ENCODE assay signal across 9 cellular contexts in the genomic region with DNA sequence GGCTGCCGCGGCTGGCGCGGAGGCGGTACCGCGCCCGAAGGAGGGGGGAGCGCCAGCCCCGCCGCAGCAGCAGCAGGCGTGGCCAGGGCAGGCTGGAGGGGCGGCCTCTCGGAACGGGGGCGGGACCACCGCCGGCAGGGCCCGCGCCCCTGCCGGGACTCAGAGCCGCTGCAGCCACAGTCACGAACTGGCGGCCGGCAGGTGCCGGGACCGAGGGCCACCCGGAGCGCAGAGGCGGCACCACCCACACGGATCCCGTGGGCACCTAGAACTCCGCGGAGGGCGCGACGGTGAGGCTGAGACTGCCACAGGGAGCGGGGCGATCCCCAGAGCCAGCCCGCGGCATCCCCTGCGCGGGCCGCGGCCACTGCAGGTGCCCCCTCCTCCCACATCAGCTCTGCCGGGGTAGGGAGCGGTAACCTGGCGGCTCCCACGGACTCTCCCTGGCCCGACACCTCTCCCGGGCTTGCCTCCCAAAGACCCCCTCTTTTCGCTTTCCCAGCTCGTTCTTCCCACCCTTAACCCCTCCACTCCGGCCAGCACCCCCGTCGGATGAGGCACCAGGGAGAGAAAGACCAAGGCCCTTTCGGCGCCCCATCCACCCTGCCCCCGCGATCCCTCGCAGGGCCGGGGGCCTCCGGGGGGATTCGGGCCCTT. TPM values are rescaled to one million over a fixed set of nuclear protein-coding genes. Genes with fewer than 3 reads are reported as not detected.
DNase-seq lines count a peak whose midpoint lies in the region; ATAC-seq, FAIRE-seq and TF ChIP-seq lines count a peak whose summit lies in the region.
"Had no signal": no experiment of that assay in that cellular context is flagged by ENCODE, and none has a peak within 500 bp of the region (broad histone marks: within the 10 kb centered on the region; RNA-seq: fewer than 3 reads in every experiment).

TSS of gene VWA5B2 (plus strand) at position 162 of the 657 bp plus-strand sequence. CDS start 944 bp downstream, outside the sequence.

- H3K36me3 ChIP-seq in KMS-11 (ENCODE audit: insufficient read depth): no peaks in the 10 kb centered on the region

- H3K27ac ChIP-seq in KMS-11: no peak within 1 kb of the TSS
- no peak within 1 kb of the TSS for H3K27ac ChIP-seq in right cardiac atrium (ENCODE audit: low read length)

- peak; percentile 96 for DNase-seq in D721Med (ENCODE audit: insufficient read length, low spot score)
- peak; percentile 64 for DNase-seq in SK-MEL-5 (ENCODE audit: low read depth, low spot score)
- DNase-seq in activated naive CD4-positive, alpha-beta T cell treated with anti-CD3 and anti-CD28 coated beads, Interleukin-2, amount 50 U/mL, for 72 hours (ENCODE audit: low spot score in 2 of 2): peak in 1 of 2 donors; percentile 69
- peak; percentile 70 to 87 (median 86) for DNase-seq in right cardiac atrium
- no peak for DNase-seq in retinal pigment epithelial cell (ENCODE audit: low read depth)

- H3K4me3 ChIP-seq in KMS-11 (IDR thresholded peaks at IDR 0.05; ENCODE audit: insufficient read depth, low read depth, low read length) (peak within 1 kb of the TSS; percentile 24), right cardiac atrium (ENCODE audit: low read length) (peak within 1 kb of the TSS; percentile 50), retinal pigment epithelial cell (ENCODE audit: low read length) (peak within 1 kb of the TSS; percentile 29)

- TF ChIP-seq CTCF in D721Med (IDR thresholded peaks at IDR 0.05; ENCODE audit: insufficient read depth, missing control alignments) (no peak), KMS-11 (conservative IDR thresholded peaks at IDR 0.05; ENCODE audit: low read depth, low read length) (no peak), retinal pigment epithelial cell (conservative IDR thresholded peaks at IDR 0.05; ENCODE audit: low read depth, low read length) (no peak)

- H3K9ac ChIP-seq in KMS-11: no peak within 1 kb of the TSS

- no peak for FAIRE-seq in D721Med (lab: Jason Lieb, UNC)
- FAIRE-seq: TTC549 had no signal

- H2AFZ ChIP-seq in KMS-11 (ENCODE audit: low read depth): peak within 1 kb of the TSS; percentile 88

- H3K4me2 ChIP-seq in KMS-11: peak within 1 kb of the TSS; percentile 94

- ATAC-seq in GM21528 (IDR thresholded peaks at IDR 0.05; ENCODE audit: low FRiP score, unreplicated experiment) (peak; percentile 77), right cardiac atrium (peak; percentile 94 to 96), GM18873 (IDR thresholded peaks at IDR 0.05; ENCODE audit: low FRiP score, unreplicated experiment) (no peak)
- ATAC-seq in activated naive CD4-positive, alpha-beta T cell treated with anti-CD3 and anti-CD28 coated beads, Interleukin-2, amount 50 U/mL, for 72 hours: peak; percentile 67 to 92

- peaks cover 0 to 8% of the 10 kb centered on the region in 2 donors for H3K36me3 Mint-ChIP-seq in activated naive CD4-positive, alpha-beta T cell treated with anti-CD3 and anti-CD28 coated beads, Interleukin-2, amount 50 U/mL, for 72 hours

- H4K20me1 ChIP-seq in KMS-11 (ENCODE audit: insufficient read depth): no peaks in the 10 kb centered on the region

- H3K27ac Mint-ChIP-seq in activated naive CD4-positive, alpha-beta T cell treated with anti-CD3 and anti-CD28 coated beads, Interleukin-2, amount 50 U/mL, for 72 hours: no peak within 1 kb of the TSS

- H3K79me2 ChIP-seq in KMS-11 (ENCODE audit: insufficient read depth, low read depth): no peaks in the 10 kb centered on the region

- no peaks in the 10 kb centered on the region for H3K9me3 ChIP-seq in right cardiac atrium (ENCODE audit: control insufficient read depth, low read length)

- no peaks in the 10 kb centered on the region for H3K9me3 Mint-ChIP-seq in activated naive CD4-positive, alpha-beta T cell treated with anti-CD3 and anti-CD28 coated beads, Interleukin-2, amount 50 U/mL, for 72 hours

- WGBS in right cardiac atrium: under 1% methylated on average over 64 of the region's 64 CpGs

- H3K4me1 ChIP-seq in KMS-11 (ENCODE audit: low read depth, poor library complexity, severe bottlenecking): no peaks in the 10 kb centered on the region
- H3K4me1 ChIP-seq in right cardiac atrium (ENCODE audit: control insufficient read depth, insufficient read depth, low read length): no peaks in the 10 kb centered on the region

- peaks cover 35% of the 10 kb centered on the region for H3K27me3 ChIP-seq in KMS-11 (ENCODE audit: insufficient read depth, low read depth)
- H3K27me3 ChIP-seq in right cardiac atrium (ENCODE audit: control insufficient read depth, insufficient read depth): no peaks in the 10 kb centered on the region

- in situ Hi-C loops in SK-MEL-5 (cut with HindIII; ENCODE audit: low pct_unique_long_range_greater_than_20kb, low sequenced_read_pairs): no loop called here

- intact Hi-C loops in right cardiac atrium (cut with DNase I): loop anchor here in 2 of 4 donors (5.0 to 10.0 kb wide), 3 partner anchors 58 to 85 kb away; partner anchors contain the start of gene PSMD2 (in 1 of the 2)

RNA-seq across cellular contexts. Expression of gene VWA5B2, which starts in this region (rescaled TPM):
- total RNA-seq in SK-MEL-5 (2014; rRNA removed; shearing (Covaris generic)): not detected in 2 replicates
- 0.20 TPM in 1 of 2 replicates, not detected in the other for polyA plus RNA-seq in SK-MEL-5 (2015; cell fraction: cytosol; rRNA removed)
- polyA plus RNA-seq in SK-MEL-5 (2015; cell fraction: nucleus; rRNA removed): 2.0 TPM in 1 of 2 replicates, not detected in the other
- total RNA-seq in activated naive CD4-positive, alpha-beta T cell treated with anti-CD3 and anti-CD28 coated beads, Interleukin-2, amount 50 U/mL, for 72 hours: not detected
- not detected for total RNA-seq in right cardiac atrium
- polyA plus RNA-seq in right cardiac atrium: 0.07 TPM

Comparison
In these comparisons a context has a peak if more than half of its experiments do, and no peak if none do; other contexts are left out.
1. Peak in ATAC-seq in activated naive CD4-positive, alpha-beta T cell treated with anti-CD3 and anti-CD28 coated beads, Interleukin-2, amount 50 U/mL, for 72 hours; RNA of the gene not detected or under 1 TPM.
2. Peak in DNase-seq, ATAC-seq and H3K4me3 ChIP-seq in right cardiac atrium; RNA of the gene not detected or under 1 TPM.